ENCODE assay signal across 24 cellular contexts in the genomic region with DNA sequence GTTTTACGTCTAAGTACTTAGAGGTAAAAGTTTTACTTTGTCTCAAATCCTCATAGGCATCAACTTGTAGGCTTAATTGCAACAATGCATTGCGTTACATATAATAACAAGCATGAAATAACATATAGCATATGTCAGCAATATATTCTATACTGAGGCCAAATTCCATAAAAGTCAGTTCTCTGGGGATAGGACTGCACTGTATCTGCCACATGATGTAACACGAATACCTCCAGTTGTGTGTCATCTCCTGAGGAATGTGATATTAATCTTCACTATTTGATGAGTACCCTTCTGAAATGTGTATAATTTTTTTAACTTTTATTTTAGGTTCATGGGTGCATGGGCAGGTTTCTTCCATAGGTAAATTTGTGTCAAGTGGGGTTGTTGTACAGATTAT.
DNase-seq lines count a peak whose midpoint lies in the region; ATAC-seq, FAIRE-seq and TF ChIP-seq lines count a peak whose summit lies in the region.
"Had no signal": no experiment of that assay in that cellular context is flagged by ENCODE, and none has a peak within 500 bp of the region (broad histone marks: within the 10 kb centered on the region; RNA-seq: fewer than 3 reads in every experiment).

No MANE protein-coding gene starts in this region.

- H3K4me1 Mint-ChIP-seq in MCF 10A (ENCODE audit: insufficient read depth, unreplicated experiment) = peaks cover 26% of the 10 kb centered on the region
- H3K4me1 Mint-ChIP-seq: CD14-positive monocyte; stimulated activated memory B cell treated with anti-CD40 and anti-IgM and Interleukin-4, amounts not matched to agents 10 μg/mL and 1 μg/mL and 100 μg/mL, for 72 hours had no signal

- ATAC-seq in SK-N-SH treated with all-trans-retinoic acid at 6 μM for 48 hours = peak; percentile 73
- ATAC-seq: activated CD8-positive, alpha-beta T cell treated with anti-CD3 and anti-CD28 coated beads for 36 hours; activated T-cell treated with anti-CD3 and anti-CD28 coated beads, Interleukin-2, amount 50 U/mL, for 72 hours; stimulated activated memory B cell treated with anti-CD40 and anti-IgM and Interleukin-4, amounts not matched to agents 10 μg/mL and 1 μg/mL and 100 μg/mL, for 72 hours; WTC11 had no signal

- POLR2A ChIA-PET in MCF 10A (lab: Yijun Ruan, JAX) = interaction anchor here (0.8 to 1.3 kb wide), 2 partner anchors 12 to 397 kb away, joined by 3 to 4 read pairs; no protein-coding TSS in a partner anchor

- CTCF ChIA-PET in MCF 10A (lab: Yijun Ruan, JAX) = interaction anchor here (0.6 to 1.3 kb wide), 2 partner anchors 375 to 457 kb away, joined by 3 read pairs; no protein-coding TSS in a partner anchor

- no peak for TF ChIP-seq CTCF in MCF 10A (IDR thresholded peaks at IDR 0.05; ENCODE audit: unreplicated experiment)
- no peak for TF ChIP-seq CTCF in breast epithelium (IDR thresholded peaks at IDR 0.05)
- no peak for TF ChIP-seq CTCF in fibroblast of mammary gland (conservative IDR thresholded peaks at IDR 0.05; ENCODE audit: control insufficient read depth, insufficient read depth, low read depth, low read length)

- H3K4me1 ChIP-seq in breast epithelium = no peaks in the 10 kb centered on the region

- no peak overlapping the region for H3K4me3 Mint-ChIP-seq in MCF 10A (ENCODE audit: unreplicated experiment)
- H3K4me3 Mint-ChIP-seq: activated CD8-positive, alpha-beta T cell treated with anti-CD3 and anti-CD28 coated beads for 36 hours; activated naive CD8-positive, alpha-beta T cell treated with anti-CD3 and anti-CD28 coated beads for 36 hours; activated T-cell treated with anti-CD3 and anti-CD28 coated beads, Interleukin-2, amount 50 U/mL, for 72 hours; CD14-positive monocyte; nephron; stimulated activated memory B cell treated with anti-CD40 and anti-IgM and Interleukin-4, amounts not matched to agents 10 μg/mL and 1 μg/mL and 100 μg/mL, for 72 hours; WTC11 had no signal

- H3K4me3 ChIP-seq in breast epithelium (no peak overlapping the region), fibroblast of mammary gland (ENCODE audit: control insufficient read depth, low read depth, low read length) (no peak overlapping the region)
- H3K4me3 ChIP-seq: cardiac muscle cell, hepatocyte had no signal

- no TSS peak for BruUV-seq in MCF 10A (replicated peaks; lab: Mats Ljungman, UMichigan)

- intact Hi-C loops in MCF 10A (cut with micrococcal nuclease) = loop anchor here (10.0 kb wide), 1 partner anchor 159 kb away; no protein-coding TSS in a partner anchor
- intact Hi-C loops in breast epithelium (cut with DNase I; ENCODE audit: low total_unique reads) = no loop called here

- no peak for TF ChIP-seq POLR2A in breast epithelium (IDR thresholded peaks at IDR 0.05)

- no peaks in the 10 kb centered on the region for H3K27me3 Mint-ChIP-seq in MCF 10A (ENCODE audit: insufficient read depth, unreplicated experiment)

- no peak for FAIRE-seq in urothelium cell line (lab: Jason Lieb, UNC)
- FAIRE-seq: kidney had no signal

- H3K36me3 Mint-ChIP-seq in MCF 10A (ENCODE audit: insufficient read depth, unreplicated experiment) = no peaks in the 10 kb centered on the region
- H3K36me3 Mint-ChIP-seq: activated naive CD8-positive, alpha-beta T cell treated with anti-CD3 and anti-CD28 coated beads for 36 hours; CD14-positive monocyte; stimulated activated memory B cell treated with anti-CD40 and anti-IgM and Interleukin-4, amounts not matched to agents 10 μg/mL and 1 μg/mL and 100 μg/mL, for 72 hours; WTC11 had no signal

- H3K27me3 ChIP-seq in breast epithelium = no peaks in the 10 kb centered on the region
- H3K27me3 ChIP-seq: cardiac muscle cell, hepatocyte had no signal

- DNase-seq in MCF 10A (ENCODE audit: unreplicated experiment) (peak; percentile 40), breast epithelium (ENCODE audit: low spot score in 2 of 2) (no peak), fibroblast of mammary gland (ENCODE audit: low read depth) (peak; percentile 48), urothelium cell line (ENCODE audit: low spot score) (peak; percentile 46), cerebellar cortex (ENCODE audit: low spot score) (no peak), cerebellum (ENCODE audit: low spot score) (no peak)
- no peak for DNase-seq in stimulated activated naive CD4-positive, alpha-beta T cell (lab: John Stamatoyannopoulos, UW)
- DNase-seq: activated CD8-positive, alpha-beta T cell treated with anti-CD3 and anti-CD28 coated beads for 36 hours; activated naive CD8-positive, alpha-beta T cell treated with anti-CD3 and anti-CD28 coated beads for 36 hours; activated T-cell treated with anti-CD3 and anti-CD28 coated beads, Interleukin-2, amount 50 U/mL, for 72 hours; DMS 273 treated with DMSO at 0.1 percent for 48 hours; effector CD8-positive, alpha-beta T cell; kidney; MV-4-11; NCI-H187 treated with DMSO at 0.1 percent for 48 hours; SIG-M5 had no signal

- peaks cover 7% of the 10 kb centered on the region for H3K9me3 Mint-ChIP-seq in MCF 10A (ENCODE audit: unreplicated experiment)

- no peaks in the 10 kb centered on the region for H3K9me3 ChIP-seq in breast epithelium

- H3K36me3 ChIP-seq in breast epithelium = no peaks in the 10 kb centered on the region
- H3K36me3 ChIP-seq: cardiac muscle cell had no signal

- H3K27ac Mint-ChIP-seq in MCF 10A (ENCODE audit: low read depth, unreplicated experiment) = peak overlapping the region; percentile 49
- H3K27ac Mint-ChIP-seq: activated CD8-positive, alpha-beta T cell treated with anti-CD3 and anti-CD28 coated beads for 36 hours; activated naive CD8-positive, alpha-beta T cell treated with anti-CD3 and anti-CD28 coated beads for 36 hours; activated T-cell treated with anti-CD3 and anti-CD28 coated beads, Interleukin-2, amount 50 U/mL, for 72 hours; CD14-positive monocyte; stimulated activated memory B cell treated with anti-CD40 and anti-IgM and Interleukin-4, amounts not matched to agents 10 μg/mL and 1 μg/mL and 100 μg/mL, for 72 hours; WTC11 had no signal

- H3K27ac ChIP-seq in breast epithelium = no peak overlapping the region
- H3K27ac ChIP-seq: 22Rv1, cardiac muscle cell, hepatocyte had no signal

TF ChIP-seq in SK-N-SH treated with all-trans-retinoic acid at 6 μM for 48 hours, 23 proteins besides CTCF, POLR2A, EP300 and RAD21:
- TF ChIP-seq GLIS3 (CRISPR knock-in tag; IDR thresholded peaks at IDR 0.05) = no peak
- no peak for TF ChIP-seq TOX (CRISPR knock-in tag; IDR thresholded peaks at IDR 0.05; ENCODE audit: borderline replicate concordance)
- TF ChIP-seq ZFP3 (CRISPR knock-in tag; IDR thresholded peaks at IDR 0.05) = no peak
- no peak for TF ChIP-seq PPARA (CRISPR knock-in tag; IDR thresholded peaks at IDR 0.05; ENCODE audit: borderline replicate concordance)
- no peak for TF ChIP-seq ZC3H10 (CRISPR knock-in tag; IDR thresholded peaks at IDR 0.05)
- no peak for TF ChIP-seq ARNTL (CRISPR knock-in tag; IDR thresholded peaks at IDR 0.05; ENCODE audit: borderline replicate concordance, low read depth)
- peak; percentile 32; the same call in 1 of the 2 replicates for TF ChIP-seq ISL1 (CRISPR knock-in tag; IDR thresholded peaks at IDR 0.05)
- TF ChIP-seq ZNF70 (CRISPR knock-in tag; IDR thresholded peaks at IDR 0.05) = no peak

Comparison
In these comparisons a context has a peak if more than half of its experiments do, and no peak if none do; other contexts are left out.
1. DNase-seq: peak in MCF 10A (single experiment), fibroblast of mammary gland (single experiment) and urothelium cell line (single experiment); none in breast epithelium (0 of 2), cerebellar cortex (single experiment), cerebellum (single experiment) and stimulated activated naive CD4-positive, alpha-beta T cell (0 of 6).